ENCODE assay signal across 8 cellular contexts in the genomic region with DNA sequence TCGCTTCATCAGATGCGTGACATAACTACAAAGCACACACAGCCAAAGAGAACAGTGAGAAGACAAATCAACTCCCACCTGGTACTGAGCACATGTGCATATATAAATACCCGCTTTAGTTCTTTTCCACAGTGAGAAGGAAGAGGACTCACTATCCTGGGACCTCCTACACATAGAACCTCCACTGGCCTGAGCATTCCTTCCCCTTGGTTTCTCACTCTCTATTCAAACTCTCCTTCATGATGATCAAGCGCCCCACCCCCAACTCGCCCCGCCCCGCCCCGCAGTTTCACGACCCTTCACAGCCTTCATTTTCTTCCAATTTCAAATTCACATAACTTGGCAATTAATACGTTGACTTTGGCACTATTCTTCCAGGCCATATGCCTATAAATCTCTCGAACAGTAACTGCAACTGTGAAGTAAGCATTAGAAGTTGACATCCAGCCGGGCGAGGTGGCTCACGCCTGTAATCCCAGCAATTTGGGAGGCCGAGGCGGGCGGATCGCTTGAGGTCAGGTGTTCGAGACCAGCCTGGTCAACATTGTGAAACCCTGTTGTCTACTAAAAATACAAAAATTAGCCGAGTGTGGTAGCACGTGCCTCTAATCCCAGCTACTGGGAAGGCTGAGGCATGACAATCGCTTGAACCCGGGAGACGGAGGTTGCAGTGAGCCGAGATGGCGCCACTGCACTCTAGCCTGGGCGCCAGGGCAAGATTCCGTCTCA. TPM values are rescaled to one million over a fixed set of nuclear protein-coding genes. Genes with fewer than 3 reads are reported as not detected.
DNase-seq lines count a peak whose midpoint lies in the region; ATAC-seq and TF ChIP-seq lines count a peak whose summit lies in the region.

No MANE protein-coding gene starts in this region.

- peak overlapping the region; percentile 48; the same call in 1 of the 2 replicates for H3K23ac ChIP-seq in IMR-90 (ENCODE audit: low read depth, low read length)

- H3K14ac ChIP-seq in IMR-90 (replicated peaks; ENCODE audit: low read depth, low read length), result peak overlapping the region; percentile 66

- TF ChIP-seq POLR2A in IMR-90 (IDR thresholded peaks at IDR 0.05; ENCODE audit: low read depth, low read length), result no peak

- in situ Hi-C loops in IMR-90 (cut with MboI; ENCODE audit: low sequenced_read_pairs), result loop anchor here (10.0 kb wide), 3 partner anchors 164 to 466 kb away; no protein-coding TSS in a partner anchor

- no peak overlapping the region for H4K91ac ChIP-seq in IMR-90 (ENCODE audit: insufficient read depth, low read depth, low read length)

- no peak overlapping the region for H3K18ac ChIP-seq in IMR-90 (ENCODE audit: low read depth, low read length)

- dilution Hi-C loops in IMR-90 (cut with HindIII; ENCODE audit: low sequenced_read_pairs, unreplicated experiment), result no loop called here

- no peak overlapping the region for H2BK20ac ChIP-seq in IMR-90 (ENCODE audit: low read depth, low read length)

- H2AK9ac ChIP-seq in IMR-90 (replicated peaks; ENCODE audit: low read depth, low read length, poor library complexity), result peak overlapping the region; percentile 68

- intact Hi-C loops in IMR-90 (cut with micrococcal nuclease), result no loop called here

- BruUV-seq in IMR-90 (replicated peaks; lab: Mats Ljungman, UMichigan), result no TSS peak

- peak overlapping the region; percentile 99 for H3K4me3 ChIP-seq in IMR-90 (ENCODE audit: insufficient read depth, low read depth, low read length)

- H3K9me1 ChIP-seq in IMR-90 (ENCODE audit: insufficient read depth, low read length), result no peaks in the 10 kb centered on the region

- 0 out of 2 replicates have a peak overlapping the region, but pooled peaks have one; percentile 93 for H3K4ac ChIP-seq in IMR-90 (ENCODE audit: low read depth, low read length)

- H3K9me3 ChIP-seq in IMR-90 (ENCODE audit: control insufficient read depth, insufficient read depth, low read length), result no peaks in the 10 kb centered on the region

- peaks cover 50% of the 10 kb centered on the region for H4K20me1 ChIP-seq in IMR-90 (ENCODE audit: insufficient read depth, low read length)

- H2AFZ ChIP-seq in IMR-90 (replicated peaks; ENCODE audit: low read length, poor library complexity), result no peak overlapping the region

- H3K4me2 ChIP-seq in IMR-90 (ENCODE audit: low read depth, low read length), result peak overlapping the region; percentile 87

- ATAC-seq in IMR-90 (ENCODE audit: low read depth) (no peak), GM19395 (IDR thresholded peaks at IDR 0.05; ENCODE audit: unreplicated experiment) (no peak), GM21526 (IDR thresholded peaks at IDR 0.05; ENCODE audit: low FRiP score, unreplicated experiment) (no peak)
- no peak for ATAC-seq in activated naive CD4-positive, alpha-beta T cell treated with anti-CD3 and anti-CD28 coated beads, Interleukin-2, amount 50 U/mL, for 72 hours

- H3K4me3 Mint-ChIP-seq in stimulated activated naive CD8-positive, alpha-beta T cell treated with anti-CD3 and anti-CD28 coated beads, Interleukin-15, Interleukin-2, amounts not matched to agents 100 ng/mL and 50 ng/mL, for 24 hours, result peak overlapping the region; percentile 97

- H3K27me3 Mint-ChIP-seq in stimulated activated naive CD8-positive, alpha-beta T cell treated with anti-CD3 and anti-CD28 coated beads, Interleukin-15, Interleukin-2, amounts not matched to agents 100 ng/mL and 50 ng/mL, for 24 hours, result no peaks in the 10 kb centered on the region

- H3K79me1 ChIP-seq in IMR-90 (ENCODE audit: low read depth in 1 of 2, low read length in 2 of 2), result peaks cover 35 to 52% of the 10 kb centered on the region in 2 experiments

- peak overlapping the region; percentile 83 for H3K27ac ChIP-seq in IMR-90 (ENCODE audit: insufficient read depth, low read length)

- H3K36me3 ChIP-seq in IMR-90 (ENCODE audit: control insufficient read depth, insufficient read depth, low read length), result peaks cover 37% of the 10 kb centered on the region

- H3K56ac ChIP-seq in IMR-90 (ENCODE audit: extremely low read depth, insufficient read depth, low read length), result peak overlapping the region; percentile 85

- peaks cover 35% of the 10 kb centered on the region for H3K4me1 Mint-ChIP-seq in stimulated activated naive CD8-positive, alpha-beta T cell treated with anti-CD3 and anti-CD28 coated beads, Interleukin-15, Interleukin-2, amounts not matched to agents 100 ng/mL and 50 ng/mL, for 24 hours (ENCODE audit: low read depth)

- H2BK15ac ChIP-seq in IMR-90 (ENCODE audit: low read depth, low read length), result no peak overlapping the region

- peak overlapping the region in 1 of 2 experiments; percentile 66; a peak in 1 of 4 replicates for H4K8ac ChIP-seq in IMR-90 (ENCODE audit: low read depth in 2 of 2, low read length in 2 of 2)

- H2BK120ac ChIP-seq in IMR-90 (ENCODE audit: low read depth, low read length), result no peak overlapping the region

- peak overlapping the region; percentile 98 for H3K9ac ChIP-seq in IMR-90 (ENCODE audit: low read depth, low read length)

- POLR2A ChIA-PET in IMR-90 (lab: Charles Lee; ENCODE audit: unreplicated experiment), result no interaction called here

- H3K9me3 Mint-ChIP-seq in activated naive CD4-positive, alpha-beta T cell treated with anti-CD3 and anti-CD28 coated beads, Interleukin-2, amount 50 U/mL, for 72 hours, result no peaks in the 10 kb centered on the region
- H3K9me3 Mint-ChIP-seq in stimulated activated naive CD8-positive, alpha-beta T cell treated with anti-CD3 and anti-CD28 coated beads, Interleukin-15, Interleukin-2, amounts not matched to agents 100 ng/mL and 50 ng/mL, for 24 hours, result no peaks in the 10 kb centered on the region

- no peak for TF ChIP-seq RAD21 in IMR-90 (IDR thresholded peaks at IDR 0.05; ENCODE audit: low read length)

- H3K4me1 ChIP-seq in IMR-90 (ENCODE audit: control insufficient read depth, insufficient read depth, low read length), result peaks cover 6% of the 10 kb centered on the region

- H2BK5ac ChIP-seq in IMR-90 (ENCODE audit: low read depth, low read length, poor library complexity, severe bottlenecking), result peak overlapping the region; percentile 79

- 9% methylated on average over 20 of the region's 28 CpGs; no CpG with 5 or more reads in 1 of the 2 experiments for WGBS in IMR-90 (ENCODE audit: extremely low coverage in 2 of 2, insufficient read length in 1 of 2), 2 experiments

- H4K5ac ChIP-seq in IMR-90 (ENCODE audit: low read depth, low read length), result no peak overlapping the region; the same call in 1 of the 2 replicates

- H3K27ac Mint-ChIP-seq in activated naive CD4-positive, alpha-beta T cell treated with anti-CD3 and anti-CD28 coated beads, Interleukin-2, amount 50 U/mL, for 72 hours, result peak overlapping the region; percentile 98 to 99
- H3K27ac Mint-ChIP-seq in stimulated activated naive CD8-positive, alpha-beta T cell treated with anti-CD3 and anti-CD28 coated beads, Interleukin-15, Interleukin-2, amounts not matched to agents 100 ng/mL and 50 ng/mL, for 24 hours, result peak overlapping the region; percentile 96

- H2AK5ac ChIP-seq in IMR-90 (ENCODE audit: low read depth, low read length), result peak overlapping the region; percentile 88; the same call in 1 of the 2 replicates

- no peak for DNase-seq in IMR-90
- DNase-seq in activated naive CD4-positive, alpha-beta T cell treated with anti-CD3 and anti-CD28 coated beads, Interleukin-2, amount 50 U/mL, for 72 hours (ENCODE audit: low spot score in 2 of 2), result no peak
- peak; percentile 41 for DNase-seq in islet precursor cell
- DNase-seq in SHP77 (lab: John Stamatoyannopoulos, UW), result no peak
- DNase-seq in NCI-H146 (lab: John Stamatoyannopoulos, UW), result no peak

- peaks cover 51 to 58% of the 10 kb centered on the region in 2 donors for H3K36me3 Mint-ChIP-seq in activated naive CD4-positive, alpha-beta T cell treated with anti-CD3 and anti-CD28 coated beads, Interleukin-2, amount 50 U/mL, for 72 hours
- H3K36me3 Mint-ChIP-seq in stimulated activated naive CD8-positive, alpha-beta T cell treated with anti-CD3 and anti-CD28 coated beads, Interleukin-15, Interleukin-2, amounts not matched to agents 100 ng/mL and 50 ng/mL, for 24 hours (ENCODE audit: low read depth), result peaks cover 64% of the 10 kb centered on the region

- H3K27me3 ChIP-seq in IMR-90 (ENCODE audit: control insufficient read depth, insufficient read depth, low read length), result no peaks in the 10 kb centered on the region

- CTCF ChIA-PET in IMR-90 (lab: Yijun Ruan, JAX), result interaction anchor here (1.9 kb wide), 1 partner anchor 9 kb away, joined by 6 read pairs; no protein-coding TSS in a partner anchor

- no peak for TF ChIP-seq CTCF in IMR-90 (conservative IDR thresholded peaks at IDR 0.05; ENCODE audit: low read depth, low read length)

TF ChIP-seq in IMR-90, 13 proteins besides CTCF, POLR2A, EP300 and RAD21:
- TF ChIP-seq MXI1 (IDR thresholded peaks at IDR 0.05; ENCODE audit: borderline replicate concordance, low read depth, low read length), result 0 out of 2 replicates have a peak, but pooled peaks have one; percentile 31
- TF ChIP-seq, protein P1, sequence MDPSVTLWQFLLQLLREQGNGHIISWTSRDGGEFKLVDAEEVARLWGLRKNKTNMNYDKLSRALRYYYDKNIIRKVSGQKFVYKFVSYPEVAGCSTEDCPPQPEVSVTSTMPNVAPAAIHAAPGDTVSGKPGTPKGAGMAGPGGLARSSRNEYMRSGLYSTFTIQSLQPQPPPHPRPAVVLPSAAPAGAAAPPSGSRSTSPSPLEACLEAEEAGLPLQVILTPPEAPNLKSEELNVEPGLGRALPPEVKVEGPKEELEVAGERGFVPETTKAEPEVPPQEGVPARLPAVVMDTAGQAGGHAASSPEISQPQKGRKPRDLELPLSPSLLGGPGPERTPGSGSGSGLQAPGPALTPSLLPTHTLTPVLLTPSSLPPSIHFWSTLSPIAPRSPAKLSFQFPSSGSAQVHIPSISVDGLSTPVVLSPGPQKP (IDR thresholded peaks at IDR 0.05; ENCODE audit: borderline replicate concordance, low read depth, low read length), result no peak

RNA-seq across cellular contexts. Expression of a gene that starts 1.1 kb away (rescaled TPM):
- total RNA-seq in IMR-90 (2012; rRNA removed), result 2,617 and 3,477 TPM in 2 replicates
- 4,201 and 5,358 TPM in 2 replicates for polyA plus RNA-seq in IMR-90 (2012; rRNA removed)
- 3,823 and 3,949 TPM in 2 replicates for polyA plus RNA-seq in IMR-90 (2012; cell fraction: cytosol; rRNA removed)
- 543 and 2,209 TPM in 2 replicates for polyA plus RNA-seq in IMR-90 (2012; cell fraction: nucleus; rRNA removed; ENCODE audit: low replicate concordance)
- 1,000 to 10,000 TPM; 3,116 to 3,713 TPM for total RNA-seq in activated naive CD4-positive, alpha-beta T cell treated with anti-CD3 and anti-CD28 coated beads, Interleukin-2, amount 50 U/mL, for 72 hours
